ENCODE assay signal across 8 cellular contexts in genomic region chr5:177302354-177303110, GRCh38. TPM values are rescaled to one million over a fixed set of nuclear protein-coding genes. Genes with fewer than 3 reads are reported as not detected.
DNase-seq lines count a peak whose midpoint lies in the region; ATAC-seq and TF ChIP-seq lines count a peak whose summit lies in the region.

No MANE protein-coding gene starts in this region.

- H3K27ac Mint-ChIP-seq in activated CD8-positive, alpha-beta memory T cell treated with anti-CD3 and anti-CD28 coated beads, Interleukin-2, amount 10 ng/mL, durations not matched to agents 7 days and 5 days, result peak overlapping the region; percentile 88

- peaks cover 75% of the 10 kb centered on the region for H3K4me1 Mint-ChIP-seq in activated CD8-positive, alpha-beta memory T cell treated with anti-CD3 and anti-CD28 coated beads, Interleukin-2, amount 10 ng/mL, durations not matched to agents 7 days and 5 days

- peaks cover 0 to 22% of the 10 kb centered on the region in 2 donors for H3K36me3 ChIP-seq in gastrocnemius medialis

- no peak for TF ChIP-seq POLR2A in gastrocnemius medialis (IDR thresholded peaks at IDR 0.05)

- peak overlapping the region; percentile 89 for H3K4me3 Mint-ChIP-seq in activated CD8-positive, alpha-beta memory T cell treated with anti-CD3 and anti-CD28 coated beads, Interleukin-2, amount 10 ng/mL, durations not matched to agents 7 days and 5 days

- no peak for DNase-seq in activated CD8-positive, alpha-beta memory T cell treated with anti-CD3 and anti-CD28 coated beads, Interleukin-2, amount 10 ng/mL, durations not matched to agents 7 days and 5 days
- no peak for DNase-seq in activated CD8-positive, alpha-beta memory T cell treated with anti-CD3 and anti-CD28 coated beads for 24 hours
- DNase-seq in UCSD-AML1 (lab: John Stamatoyannopoulos, UW; ENCODE audit: unreplicated experiment), result peak; percentile 59
- DNase-seq in fibroblast of pulmonary artery (ENCODE audit: low read depth), result no peak
- DNase-seq in gastrocnemius medialis, result no peak
- no peak for DNase-seq in GM20000 (ENCODE audit: low spot score)
- no peak for DNase-seq in NCI-H774 (lab: John Stamatoyannopoulos, UW)

- in situ Hi-C loops in gastrocnemius medialis (cut with MboI; ENCODE audit: low sequenced_read_pairs in 4 of 4), result loop anchor here in 1 of 4 donors (10.0 kb wide), 1 partner anchor 178 kb away; no protein-coding TSS in a partner anchor

- H3K9me3 ChIP-seq in gastrocnemius medialis, result no peaks in the 10 kb centered on the region

- peaks cover 37 to 42% of the 10 kb centered on the region in 2 donors for H3K4me1 ChIP-seq in gastrocnemius medialis

- no peak for ATAC-seq in activated CD8-positive, alpha-beta memory T cell treated with anti-CD3 and anti-CD28 coated beads, Interleukin-2, amount 10 ng/mL, durations not matched to agents 7 days and 5 days
- ATAC-seq in gastrocnemius medialis (peak in 1 of 2 donors; percentile 8), GM18858 (IDR thresholded peaks at IDR 0.05; ENCODE audit: unreplicated experiment) (no peak)

- intact Hi-C loops in gastrocnemius medialis (cut with DNase I; ENCODE audit: low total_unique reads), result loop anchor here (2.0 to 5.0 kb wide), 3 partner anchors 48 to 188 kb away; partner anchors contain the start of genes LMAN2 and NSD1

- H3K27ac ChIP-seq in gastrocnemius medialis, result peak overlapping the region; percentile 83 to 95 (median 92)

- H3K9me3 Mint-ChIP-seq in activated CD8-positive, alpha-beta memory T cell treated with anti-CD3 and anti-CD28 coated beads, Interleukin-2, amount 10 ng/mL, durations not matched to agents 7 days and 5 days (ENCODE audit: low read depth), result no peaks in the 10 kb centered on the region

- CTCF ChIA-PET in activated CD8-positive, alpha-beta memory T cell treated with anti-CD3 and anti-CD28 coated beads, Interleukin-2, amount 10 ng/mL, durations not matched to agents 7 days and 5 days (lab: Charles Lee), result interaction anchor here (1.1 to 4.9 kb wide), 10 partner anchors 7 to 192 kb away, joined by 3 to 34 read pairs (median 6); partner anchors contain the start of gene MXD3

- peak; percentile 21 for TF ChIP-seq CTCF in fibroblast of pulmonary artery (IDR thresholded peaks at IDR 0.05; ENCODE audit: low read length, missing control alignments)
- TF ChIP-seq CTCF in gastrocnemius medialis (IDR thresholded peaks at IDR 0.05 in 4 of 5, conservative IDR thresholded peaks at IDR 0.05 in 1 of 5), result no peak
- TF ChIP-seq CTCF in GM20000 (IDR thresholded peaks at IDR 0.05; ENCODE audit: extremely low read depth, missing control alignments), result no peak

- no peaks in the 10 kb centered on the region for H3K27me3 ChIP-seq in gastrocnemius medialis

- peaks cover 65% of the 10 kb centered on the region for H3K36me3 Mint-ChIP-seq in activated CD8-positive, alpha-beta memory T cell treated with anti-CD3 and anti-CD28 coated beads, Interleukin-2, amount 10 ng/mL, durations not matched to agents 7 days and 5 days

- H3K27me3 Mint-ChIP-seq in activated CD8-positive, alpha-beta memory T cell treated with anti-CD3 and anti-CD28 coated beads, Interleukin-2, amount 10 ng/mL, durations not matched to agents 7 days and 5 days, result no peaks in the 10 kb centered on the region

- H3K4me3 ChIP-seq in fibroblast of pulmonary artery (replicated peaks; ENCODE audit: low read depth, low read length), result peak overlapping the region; percentile 94
- H3K4me3 ChIP-seq in gastrocnemius medialis, result peak overlapping the region; percentile 84 to 99 (median 96)

RNA-seq across cellular contexts. Expression of gene RAB24, which starts 1.0 kb away (rescaled TPM):
- total RNA-seq in activated CD8-positive, alpha-beta memory T cell treated with anti-CD3 and anti-CD28 coated beads, Interleukin-2, amount 10 ng/mL, durations not matched to agents 7 days and 5 days, result 10 to 100 TPM; 40.5 to 50.8 TPM
- total RNA-seq in gastrocnemius medialis, result 10 to 100 TPM; 11.4 to 22.8 (median 14.5) TPM

RNA-seq across cellular contexts. Expression of gene PRELID1, which starts 1.1 kb away (rescaled TPM):
- 100 to 1,000 TPM; 173 to 228 TPM for total RNA-seq in activated CD8-positive, alpha-beta memory T cell treated with anti-CD3 and anti-CD28 coated beads, Interleukin-2, amount 10 ng/mL, durations not matched to agents 7 days and 5 days
- 10 to 100 TPM; 13.4 to 45.8 (median 28.2) TPM for total RNA-seq in gastrocnemius medialis

RNA-seq across cellular contexts. Expression of gene MXD3, which starts 9.2 kb away (rescaled TPM):
- 100 to 1,000 TPM in 1 of 2 experiments, 10 to 100 TPM in 1; 60.2 to 117 TPM for total RNA-seq in activated CD8-positive, alpha-beta memory T cell treated with anti-CD3 and anti-CD28 coated beads, Interleukin-2, amount 10 ng/mL, durations not matched to agents 7 days and 5 days
- total RNA-seq in gastrocnemius medialis, result 1 to 10 TPM in 3 of 4 donors, under 1 TPM in 1; 0.90 to 7.8 (median 3.5) TPM

RNA-seq across cellular contexts. Expression of gene LMAN2, which starts 48.9 kb away (rescaled TPM):
- 100 to 1,000 TPM; 133 to 140 TPM for total RNA-seq in activated CD8-positive, alpha-beta memory T cell treated with anti-CD3 and anti-CD28 coated beads, Interleukin-2, amount 10 ng/mL, durations not matched to agents 7 days and 5 days
- total RNA-seq in gastrocnemius medialis, result 100 to 1,000 TPM in 1 of 4 donors, 10 to 100 TPM in 3; 70.2 to 109 (median 86.6) TPM

RNA-seq across cellular contexts. Expression of gene RGS14, which starts 55.2 kb away (rescaled TPM):
- total RNA-seq in activated CD8-positive, alpha-beta memory T cell treated with anti-CD3 and anti-CD28 coated beads, Interleukin-2, amount 10 ng/mL, durations not matched to agents 7 days and 5 days, result 10 to 100 TPM; 52.3 to 93.0 TPM
- 10 to 100 TPM in 1 of 4 donors, 1 to 10 TPM in 3; 1.6 to 25.9 (median 5.0) TPM for total RNA-seq in gastrocnemius medialis

Comparison
In these comparisons a context has a peak if more than half of its experiments do, and no peak if none do; other contexts are left out.
1. RNA of gene MXD3, which starts 9.2 kb away (total RNA-seq): 60.2 to 117 TPM in activated CD8-positive, alpha-beta memory T cell treated with anti-CD3 and anti-CD28 coated beads, Interleukin-2, amount 10 ng/mL, durations not matched to agents 7 days and 5 days; 0.90 to 7.8 TPM in gastrocnemius medialis; every median in the first group is over 4 times any median in the second.